1 cellular context compared by ENCODE assay signal in genomic region chr9:37753489-37754190, GRCh38.
TF ChIP-seq lines count a peak whose summit lies in the region.

TSS of gene TRMT10B (plus strand) at chr9:37753805. CDS start at chr9:37761932, 8,127 bp downstream.

TF ChIP-seq in PFSK-1, 5 proteins besides CTCF, POLR2A, EP300 and RAD21 (continued from another document):
- TF ChIP-seq FOXP2 (optimal IDR thresholded peaks at IDR 0.05; ENCODE audit: borderline replicate concordance, extremely low read depth, extremely low read length, insufficient read depth) (no peak), POLR2AphosphoS5 (IDR thresholded peaks at IDR 0.05; ENCODE audit: low read depth, low read length) (no peak)
TF ChIP-seq in PFSK-1: peak in this region for 1.
